In genomic region chr9:101398930-101399640, GRCh38 we compare ENCODE assay signal across 1 cellular context.
A peak's percentile ranks its signal among the peaks of the same experiment; 100 is the strongest.
TF ChIP-seq lines count a peak whose summit lies in the region.

No MANE protein-coding gene starts in this region.

TF ChIP-seq in K562, 482 proteins besides CTCF, POLR2A, EP300 and RAD21 (continues in another document):
- TF ChIP-seq SMARCC2 (IDR thresholded peaks at IDR 0.05; ENCODE audit: low read depth) (0 out of 2 replicates have a peak, but pooled peaks have one; percentile 27), U2AF2 (optimal IDR thresholded peaks at IDR 0.05; ENCODE audit: low read depth, low read length) (no peak), ZMIZ1 (IDR thresholded peaks at IDR 0.05; ENCODE audit: low read depth in 2 of 2, low read length in 2 of 2) (no peak), SMARCE1 (IDR thresholded peaks at IDR 0.05) (no peak), DLX4 (CRISPR knock-in tag; IDR thresholded peaks at IDR 0.05) (no peak), ZNF584 (CRISPR knock-in tag; IDR thresholded peaks at IDR 0.05; ENCODE audit: low read depth) (peak; percentile 30; the same call in 1 of the 2 replicates), IRF2 (CRISPR knock-in tag; IDR thresholded peaks at IDR 0.05) (no peak), ARID3B (CRISPR knock-in tag; IDR thresholded peaks at IDR 0.05; ENCODE audit: borderline replicate concordance) (no peak), KDM5B (IDR thresholded peaks at IDR 0.05; ENCODE audit: insufficient replicate concordance, low read depth, low read length) (peak; percentile 6), AFF4 (CRISPR knock-in tag; IDR thresholded peaks at IDR 0.05) (0 out of 2 replicates have a peak, but pooled peaks have one; percentile 15), NCOA1 (IDR thresholded peaks at IDR 0.05; ENCODE audit: low read depth) (no peak), ZNF140 (CRISPR knock-in tag; IDR thresholded peaks at IDR 0.05) (no peak), ZFX (CRISPR knock-in tag; IDR thresholded peaks at IDR 0.05) (peak; percentile 95), NR2C2 (CRISPR knock-in tag; IDR thresholded peaks at IDR 0.05) (no peak), NR2C2 (tag; IDR thresholded peaks at IDR 0.05) (peak; percentile 69), ZNF263 (CRISPR knock-in tag; IDR thresholded peaks at IDR 0.05; ENCODE audit: borderline replicate concordance) (0 out of 2 replicates have a peak, but pooled peaks have one; percentile 7), UBTF (IDR thresholded peaks at IDR 0.05; ENCODE audit: borderline replicate concordance in 1 of 2, low read depth in 2 of 2, low read length in 2 of 2) (0 out of 4 replicates have a peak, but pooled peaks of 1 of the 2 experiments have one; percentile 0), VEZF1 (CRISPR knock-in tag; IDR thresholded peaks at IDR 0.05) (peak; percentile 35; the same call in 1 of the 2 replicates), NFIC (IDR thresholded peaks at IDR 0.05) (peak; percentile 75)
- TF ChIP-seq, protein P1, sequence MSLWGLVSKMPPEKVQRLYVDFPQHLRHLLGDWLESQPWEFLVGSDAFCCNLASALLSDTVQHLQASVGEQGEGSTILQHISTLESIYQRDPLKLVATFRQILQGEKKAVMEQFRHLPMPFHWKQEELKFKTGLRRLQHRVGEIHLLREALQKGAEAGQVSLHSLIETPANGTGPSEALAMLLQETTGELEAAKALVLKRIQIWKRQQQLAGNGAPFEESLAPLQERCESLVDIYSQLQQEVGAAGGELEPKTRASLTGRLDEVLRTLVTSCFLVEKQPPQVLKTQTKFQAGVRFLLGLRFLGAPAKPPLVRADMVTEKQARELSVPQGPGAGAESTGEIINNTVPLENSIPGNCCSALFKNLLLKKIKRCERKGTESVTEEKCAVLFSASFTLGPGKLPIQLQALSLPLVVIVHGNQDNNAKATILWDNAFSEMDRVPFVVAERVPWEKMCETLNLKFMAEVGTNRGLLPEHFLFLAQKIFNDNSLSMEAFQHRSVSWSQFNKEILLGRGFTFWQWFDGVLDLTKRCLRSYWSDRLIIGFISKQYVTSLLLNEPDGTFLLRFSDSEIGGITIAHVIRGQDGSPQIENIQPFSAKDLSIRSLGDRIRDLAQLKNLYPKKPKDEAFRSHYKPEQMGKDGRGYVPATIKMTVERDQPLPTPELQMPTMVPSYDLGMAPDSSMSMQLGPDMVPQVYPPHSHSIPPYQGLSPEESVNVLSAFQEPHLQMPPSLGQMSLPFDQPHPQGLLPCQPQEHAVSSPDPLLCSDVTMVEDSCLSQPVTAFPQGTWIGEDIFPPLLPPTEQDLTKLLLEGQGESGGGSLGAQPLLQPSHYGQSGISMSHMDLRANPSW (CRISPR knock-in tag; IDR thresholded peaks at IDR 0.05) = no peak
- TF ChIP-seq, protein P2, sequence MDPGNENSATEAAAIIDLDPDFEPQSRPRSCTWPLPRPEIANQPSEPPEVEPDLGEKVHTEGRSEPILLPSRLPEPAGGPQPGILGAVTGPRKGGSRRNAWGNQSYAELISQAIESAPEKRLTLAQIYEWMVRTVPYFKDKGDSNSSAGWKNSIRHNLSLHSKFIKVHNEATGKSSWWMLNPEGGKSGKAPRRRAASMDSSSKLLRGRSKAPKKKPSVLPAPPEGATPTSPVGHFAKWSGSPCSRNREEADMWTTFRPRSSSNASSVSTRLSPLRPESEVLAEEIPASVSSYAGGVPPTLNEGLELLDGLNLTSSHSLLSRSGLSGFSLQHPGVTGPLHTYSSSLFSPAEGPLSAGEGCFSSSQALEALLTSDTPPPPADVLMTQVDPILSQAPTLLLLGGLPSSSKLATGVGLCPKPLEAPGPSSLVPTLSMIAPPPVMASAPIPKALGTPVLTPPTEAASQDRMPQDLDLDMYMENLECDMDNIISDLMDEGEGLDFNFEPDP (CRISPR knock-in tag; IDR thresholded peaks at IDR 0.05) = no peak
- TF ChIP-seq, protein P3, sequence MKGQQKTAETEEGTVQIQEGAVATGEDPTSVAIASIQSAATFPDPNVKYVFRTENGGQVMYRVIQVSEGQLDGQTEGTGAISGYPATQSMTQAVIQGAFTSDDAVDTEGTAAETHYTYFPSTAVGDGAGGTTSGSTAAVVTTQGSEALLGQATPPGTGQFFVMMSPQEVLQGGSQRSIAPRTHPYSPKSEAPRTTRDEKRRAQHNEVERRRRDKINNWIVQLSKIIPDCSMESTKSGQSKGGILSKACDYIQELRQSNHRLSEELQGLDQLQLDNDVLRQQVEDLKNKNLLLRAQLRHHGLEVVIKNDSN (CRISPR knock-in tag; IDR thresholded peaks at IDR 0.05) = no peak
